Comparison of ENCODE assay signal across 23 cellular contexts in genomic region chrX:117120700-117121099, GRCh38.
"Had no signal": no experiment of that assay in that cellular context is flagged by ENCODE, and none has a peak within 500 bp of the region (broad histone marks: within the 10 kb centered on the region; RNA-seq: fewer than 3 reads in every experiment).

No MANE protein-coding gene starts in this region.

- DNase-seq: activated CD4-positive, alpha-beta T cell treated with anti-CD3 and anti-CD28 coated beads, Interleukin-2, amount 10 ng/mL, durations not matched to agents 24 days and 14 days; activated CD8-positive, alpha-beta memory T cell treated with anti-CD3 and anti-CD28 coated beads, Interleukin-2, amount 10 ng/mL, durations not matched to agents 7 days and 5 days; activated CD8-positive, alpha-beta T cell treated with anti-CD3 and anti-CD28 coated beads for 36 hours; activated gamma-delta T cell; activated T-cell treated with anti-CD3 and anti-CD28 coated beads for 4 hours; anterior cingulate cortex; effector CD4-positive, alpha-beta T cell; foreskin keratinocyte; kidney; naive thymus-derived CD4-positive, alpha-beta T cell; sigmoid colon; stimulated activated CD4-positive, alpha-beta T cell treated with anti-CD3 and anti-CD28 coated beads, Interleukin-15, amount 100 ng/mL, for 24 hours; stimulated activated CD8-positive, alpha-beta memory T cell treated with anti-CD3 and anti-CD28 coated beads, Interleukin-4, amount 100 ng/mL, for 48 hours; stimulated activated naive B cell treated with anti-CD40 and anti-IgM and Interleukin-4, amounts not matched to agents 10 μg/mL and 1 μg/mL and 100 μg/mL, for 72 hours; trophoblast cell had no signal

- H3K27ac Mint-ChIP-seq: activated CD4-positive, alpha-beta T cell treated with anti-CD3 and anti-CD28 coated beads, Interleukin-2, amount 10 ng/mL, durations not matched to agents 24 days and 14 days; activated CD8-positive, alpha-beta memory T cell treated with anti-CD3 and anti-CD28 coated beads, Interleukin-2, amount 10 ng/mL, durations not matched to agents 7 days and 5 days; activated CD8-positive, alpha-beta T cell treated with anti-CD3 and anti-CD28 coated beads for 36 hours; activated naive CD4-positive, alpha-beta T cell treated with anti-CD3 and anti-CD28 coated beads, Interleukin-2, amount 50 U/mL, for 24 hours; dendritic cell treated with granulocyte-macrophage colony-stimulating factor and Interleukin-4, amounts not matched to agents 40 ng/mL and 50 ng/mL, for 4 days; naive thymus-derived CD4-positive, alpha-beta T cell; neural progenitor cell; stimulated activated naive B cell treated with anti-CD40 and anti-IgM and Interleukin-4, amounts not matched to agents 10 μg/mL and 1 μg/mL and 100 μg/mL, for 72 hours had no signal

- H3K27me3 Mint-ChIP-seq: activated CD4-positive, alpha-beta T cell treated with anti-CD3 and anti-CD28 coated beads, Interleukin-2, amount 10 ng/mL, durations not matched to agents 24 days and 14 days; activated CD8-positive, alpha-beta memory T cell treated with anti-CD3 and anti-CD28 coated beads, Interleukin-2, amount 10 ng/mL, durations not matched to agents 7 days and 5 days; activated CD8-positive, alpha-beta T cell treated with anti-CD3 and anti-CD28 coated beads for 36 hours; activated naive CD4-positive, alpha-beta T cell treated with anti-CD3 and anti-CD28 coated beads, Interleukin-2, amount 50 U/mL, for 24 hours; dendritic cell treated with granulocyte-macrophage colony-stimulating factor and Interleukin-4, amounts not matched to agents 40 ng/mL and 50 ng/mL, for 4 days; naive thymus-derived CD4-positive, alpha-beta T cell; stimulated activated naive B cell treated with anti-CD40 and anti-IgM and Interleukin-4, amounts not matched to agents 10 μg/mL and 1 μg/mL and 100 μg/mL, for 72 hours had no signal

- H3K36me3 Mint-ChIP-seq: activated CD8-positive, alpha-beta memory T cell treated with anti-CD3 and anti-CD28 coated beads, Interleukin-2, amount 10 ng/mL, durations not matched to agents 7 days and 5 days; activated naive CD4-positive, alpha-beta T cell treated with anti-CD3 and anti-CD28 coated beads, Interleukin-2, amount 50 U/mL, for 24 hours; naive thymus-derived CD4-positive, alpha-beta T cell; neural progenitor cell; stimulated activated naive B cell treated with anti-CD40 and anti-IgM and Interleukin-4, amounts not matched to agents 10 μg/mL and 1 μg/mL and 100 μg/mL, for 72 hours had no signal

- H3K4me3 Mint-ChIP-seq: activated CD4-positive, alpha-beta T cell treated with anti-CD3 and anti-CD28 coated beads, Interleukin-2, amount 10 ng/mL, durations not matched to agents 24 days and 14 days; activated CD8-positive, alpha-beta memory T cell treated with anti-CD3 and anti-CD28 coated beads, Interleukin-2, amount 10 ng/mL, durations not matched to agents 7 days and 5 days; activated CD8-positive, alpha-beta T cell treated with anti-CD3 and anti-CD28 coated beads for 36 hours; activated naive CD4-positive, alpha-beta T cell treated with anti-CD3 and anti-CD28 coated beads, Interleukin-2, amount 50 U/mL, for 24 hours; dendritic cell treated with granulocyte-macrophage colony-stimulating factor and Interleukin-4, amounts not matched to agents 40 ng/mL and 50 ng/mL, for 4 days; naive thymus-derived CD4-positive, alpha-beta T cell; neural progenitor cell; stimulated activated naive B cell treated with anti-CD40 and anti-IgM and Interleukin-4, amounts not matched to agents 10 μg/mL and 1 μg/mL and 100 μg/mL, for 72 hours had no signal

- H3K4me1 ChIP-seq: body of pancreas, foreskin keratinocyte, neural progenitor cell, sigmoid colon, vagina had no signal

- H3K27ac ChIP-seq: body of pancreas, cardiac muscle cell, foreskin keratinocyte, neural progenitor cell, sigmoid colon, vagina had no signal

- H3K4me1 Mint-ChIP-seq: activated CD4-positive, alpha-beta T cell treated with anti-CD3 and anti-CD28 coated beads, Interleukin-2, amount 10 ng/mL, durations not matched to agents 24 days and 14 days; activated CD8-positive, alpha-beta memory T cell treated with anti-CD3 and anti-CD28 coated beads, Interleukin-2, amount 10 ng/mL, durations not matched to agents 7 days and 5 days; activated naive CD4-positive, alpha-beta T cell treated with anti-CD3 and anti-CD28 coated beads, Interleukin-2, amount 50 U/mL, for 24 hours; naive thymus-derived CD4-positive, alpha-beta T cell; neural progenitor cell; stimulated activated naive B cell treated with anti-CD40 and anti-IgM and Interleukin-4, amounts not matched to agents 10 μg/mL and 1 μg/mL and 100 μg/mL, for 72 hours had no signal

- H3K9me3 ChIP-seq: body of pancreas, sigmoid colon, vagina had no signal

- H3K36me3 ChIP-seq: cardiac muscle cell, neural progenitor cell, sigmoid colon, vagina had no signal

- H3K27me3 ChIP-seq: body of pancreas, cardiac muscle cell, foreskin keratinocyte, neural progenitor cell, sigmoid colon, vagina had no signal

- H3K9me3 Mint-ChIP-seq: activated CD4-positive, alpha-beta T cell treated with anti-CD3 and anti-CD28 coated beads, Interleukin-2, amount 10 ng/mL, durations not matched to agents 24 days and 14 days; activated naive CD4-positive, alpha-beta T cell treated with anti-CD3 and anti-CD28 coated beads, Interleukin-2, amount 50 U/mL, for 24 hours had no signal

- H3K4me3 ChIP-seq: body of pancreas, cardiac muscle cell, lung, neural progenitor cell, sigmoid colon, smooth muscle cell, vagina had no signal
